1 cellular context compared by ENCODE assay signal in genomic region chr11:64888761-64889511, GRCh38.
TF ChIP-seq lines count a peak whose summit lies in the region.

No MANE protein-coding gene starts in this region.

TF ChIP-seq in K562, 482 proteins besides CTCF, POLR2A, EP300 and RAD21 (continued from another document and continues in another):
- TF ChIP-seq ZNF592 (IDR thresholded peaks at IDR 0.05): peak; percentile 90
- TF ChIP-seq MCM3 (IDR thresholded peaks at IDR 0.05): no peak
- peak; percentile 71; the same call in 1 of the 2 replicates for TF ChIP-seq RB1 (IDR thresholded peaks at IDR 0.05; ENCODE audit: low read depth)
- TF ChIP-seq FOXK1 (CRISPR knock-in tag; IDR thresholded peaks at IDR 0.05; ENCODE audit: borderline replicate concordance): no peak
- no peak for TF ChIP-seq ZNF717 (CRISPR knock-in tag; IDR thresholded peaks at IDR 0.05)
- TF ChIP-seq MAFF (IDR thresholded peaks at IDR 0.05; ENCODE audit: low read length): no peak
- no peak for TF ChIP-seq HMGXB4 (CRISPR knock-in tag; IDR thresholded peaks at IDR 0.05)
- TF ChIP-seq CREB1 (IDR thresholded peaks at IDR 0.05): 0 out of 2 replicates have a peak, but pooled peaks have one; percentile 58
- TF ChIP-seq CREB1 (CRISPR knock-in tag; IDR thresholded peaks at IDR 0.05): no peak
- TF ChIP-seq CHD7 (IDR thresholded peaks at IDR 0.05; ENCODE audit: low read depth, low read length): no peak
- peak; percentile 95 for TF ChIP-seq NBN (IDR thresholded peaks at IDR 0.05; ENCODE audit: low read depth)
- TF ChIP-seq ARID3B (CRISPR knock-in tag; IDR thresholded peaks at IDR 0.05; ENCODE audit: borderline replicate concordance): no peak
- no peak for TF ChIP-seq RBM34 (IDR thresholded peaks at IDR 0.05; ENCODE audit: borderline replicate concordance, insufficient read depth, low read length)
- no peak for TF ChIP-seq MCM2 (IDR thresholded peaks at IDR 0.05; ENCODE audit: low read depth)
- peak; percentile 83; the same call in 1 of the 2 replicates for TF ChIP-seq ZBTB7A (IDR thresholded peaks at IDR 0.05; ENCODE audit: borderline replicate concordance, control insufficient read depth, low read depth, low read length)
- TF ChIP-seq ZNF121 (CRISPR knock-in tag; conservative IDR thresholded peaks at IDR 0.05): no peak
- TF ChIP-seq ZNF212 (CRISPR knock-in tag; IDR thresholded peaks at IDR 0.05): no peak
- TF ChIP-seq CBFA2T3 (IDR thresholded peaks at IDR 0.05): peak; percentile 99
- no peak for TF ChIP-seq ATF2 (CRISPR knock-in tag; IDR thresholded peaks at IDR 0.05)
- TF ChIP-seq ADNP (tag; IDR thresholded peaks at IDR 0.05): peak; percentile 83
- TF ChIP-seq GABPB1 (CRISPR knock-in tag; IDR thresholded peaks at IDR 0.05): no peak
- no peak for TF ChIP-seq FOXA3 (CRISPR knock-in tag; conservative IDR thresholded peaks at IDR 0.05 in 1 of 2, IDR thresholded peaks at IDR 0.05 in 1 of 2)
- no peak for TF ChIP-seq ZBTB5 (IDR thresholded peaks at IDR 0.05)
- TF ChIP-seq FIP1L1 (IDR thresholded peaks at IDR 0.05; ENCODE audit: low read depth, low read length, poor library complexity, severe bottlenecking): no peak
- no peak for TF ChIP-seq NELFE (IDR thresholded peaks at IDR 0.05; ENCODE audit: insufficient read depth, insufficient read length)
- TF ChIP-seq STAT5A (IDR thresholded peaks at IDR 0.05; ENCODE audit: borderline replicate concordance, low read length): peak; percentile 89
- no peak for TF ChIP-seq CBX5 (IDR thresholded peaks at IDR 0.05; ENCODE audit: borderline replicate concordance, low read depth)
- TF ChIP-seq TARDBP (IDR thresholded peaks at IDR 0.05): peak; percentile 89; the same call in 1 of the 2 replicates
- no peak for TF ChIP-seq COPS2 (conservative IDR thresholded peaks at IDR 0.05)
- no peak for TF ChIP-seq NR2C2 (CRISPR knock-in tag; IDR thresholded peaks at IDR 0.05)
- peak; percentile 21; the same call in 1 of the 2 replicates for TF ChIP-seq NR2C2 (tag; IDR thresholded peaks at IDR 0.05)
- TF ChIP-seq ZBTB8A (IDR thresholded peaks at IDR 0.05; ENCODE audit: partially characterized antibody): no peak
- no peak for TF ChIP-seq TCFL5 (CRISPR knock-in tag; conservative IDR thresholded peaks at IDR 0.05)
- TF ChIP-seq MEF2A (IDR thresholded peaks at IDR 0.05; ENCODE audit: control insufficient read depth, low read depth, low read length): 0 out of 2 replicates have a peak, but pooled peaks have one; percentile 19
- peak; percentile 60; the same call in 1 of the 2 replicates for TF ChIP-seq ZBED1 (IDR thresholded peaks at IDR 0.05)
- TF ChIP-seq HIVEP1 (CRISPR knock-in tag; IDR thresholded peaks at IDR 0.05): no peak
- TF ChIP-seq HDAC2 (IDR thresholded peaks at IDR 0.05): peak; percentile 96; the same call in 1 of the 2 replicates
- TF ChIP-seq FOXJ2 (tag; IDR thresholded peaks at IDR 0.05): no peak
- TF ChIP-seq BCL6 (CRISPR knock-in tag; IDR thresholded peaks at IDR 0.05): no peak
- TF ChIP-seq IRF9 (tag; IDR thresholded peaks at IDR 0.05): 0 out of 2 replicates have a peak, but pooled peaks have one; percentile 5
